In the genomic region with DNA sequence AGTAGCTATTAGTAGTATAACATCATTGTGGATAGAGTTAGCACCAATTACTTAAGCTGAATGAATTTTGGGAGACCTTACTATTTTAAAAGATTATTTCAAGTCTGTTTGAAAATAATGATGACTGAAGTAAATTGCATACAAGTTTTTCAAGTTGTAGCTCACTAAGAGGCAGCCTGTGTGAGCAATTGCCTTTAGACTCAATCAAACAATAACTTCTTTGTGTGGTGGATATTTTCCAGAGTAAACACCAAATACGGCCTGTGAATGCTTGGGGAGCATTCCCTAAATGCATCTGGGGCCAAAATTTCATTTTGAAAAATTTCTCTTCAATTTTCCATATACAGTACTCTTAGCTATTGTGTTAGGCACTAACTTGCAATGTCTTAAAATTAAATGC, we compare ENCODE assay signal across 15 cellular contexts. TPM values are rescaled to one million over a fixed set of nuclear protein-coding genes. Genes with fewer than 3 reads are reported as not detected.
DNase-seq lines count a peak whose midpoint lies in the region; ATAC-seq and TF ChIP-seq lines count a peak whose summit lies in the region.
"Had no signal": no experiment of that assay in that cellular context is flagged by ENCODE, and none has a peak within 500 bp of the region (broad histone marks: within the 10 kb centered on the region; RNA-seq: fewer than 3 reads in every experiment).

No MANE protein-coding gene starts in this region.

- no peak for TF ChIP-seq POLR2A in erythroblast (IDR thresholded peaks at IDR 0.05; ENCODE audit: low read length)

- in situ Hi-C loops in SK-MEL-5 (cut with HindIII; ENCODE audit: low pct_unique_long_range_greater_than_20kb, low sequenced_read_pairs), result no loop called here

- no peak overlapping the region for H3K27ac Mint-ChIP-seq in activated naive CD8-positive, alpha-beta T cell treated with anti-CD3 and anti-CD28 coated beads for 36 hours
- H3K27ac Mint-ChIP-seq: CD8-positive, alpha-beta memory T cell had no signal

- H3K9me3 Mint-ChIP-seq in activated naive CD8-positive, alpha-beta T cell treated with anti-CD3 and anti-CD28 coated beads for 36 hours, result no peaks in the 10 kb centered on the region
- H3K9me3 Mint-ChIP-seq: CD8-positive, alpha-beta memory T cell had no signal

- peak; percentile 68 for ATAC-seq in esophagus mucosa
- ATAC-seq: HCT116 had no signal

- DNase-seq in COLO829 (ENCODE audit: low spot score), result peak; percentile 68
- DNase-seq in SK-MEL-5 (ENCODE audit: low read depth, low spot score), result peak; percentile 13
- peak; percentile 43 for DNase-seq in pons (ENCODE audit: low spot score)
- DNase-seq in activated naive CD8-positive, alpha-beta T cell treated with anti-CD3 and anti-CD28 coated beads for 36 hours, result no peak
- no peak for DNase-seq in NCI-H2081 (lab: John Stamatoyannopoulos, UW)
- no peak for DNase-seq in substantia nigra (lab: John Stamatoyannopoulos, UW)
- DNase-seq in erythroblast (lab: John Stamatoyannopoulos, UW), result no peak
- DNase-seq: 8988T; AML-193; CD8-positive, alpha-beta memory T cell; DMS 273 treated with DMSO at 0.1 percent for 48 hours had no signal

- no peak overlapping the region for H3K4me3 Mint-ChIP-seq in activated naive CD8-positive, alpha-beta T cell treated with anti-CD3 and anti-CD28 coated beads for 36 hours
- H3K4me3 Mint-ChIP-seq: CD8-positive, alpha-beta memory T cell had no signal

- H3K36me3 Mint-ChIP-seq in activated naive CD8-positive, alpha-beta T cell treated with anti-CD3 and anti-CD28 coated beads for 36 hours, result no peaks in the 10 kb centered on the region
- H3K36me3 Mint-ChIP-seq: CD8-positive, alpha-beta memory T cell had no signal

- H3K27ac ChIP-seq in substantia nigra (ENCODE audit: low read depth, low read length, poor library complexity, severe bottlenecking), result no peak overlapping the region
- H3K27ac ChIP-seq: BLaER1 had no signal

- no peaks in the 10 kb centered on the region for H3K4me1 Mint-ChIP-seq in activated naive CD8-positive, alpha-beta T cell treated with anti-CD3 and anti-CD28 coated beads for 36 hours
- H3K4me1 Mint-ChIP-seq: CD8-positive, alpha-beta memory T cell had no signal

- H3K27me3 Mint-ChIP-seq in activated naive CD8-positive, alpha-beta T cell treated with anti-CD3 and anti-CD28 coated beads for 36 hours, result peaks cover 12% of the 10 kb centered on the region

RNA-seq across cellular contexts. Expression of gene SERPINB12, which starts 7.9 kb away (rescaled TPM):
- not detected in 2 replicates for total RNA-seq in SK-MEL-5 (2014; rRNA removed; shearing (Covaris generic))
- not detected in 2 replicates for polyA plus RNA-seq in SK-MEL-5 (2015; cell fraction: cytosol; rRNA removed)
- not detected in 2 replicates for polyA plus RNA-seq in SK-MEL-5 (2015; cell fraction: nucleus; rRNA removed)
- total RNA-seq in esophagus mucosa, result 0.60 TPM
- not detected for total RNA-seq in activated naive CD8-positive, alpha-beta T cell treated with anti-CD3 and anti-CD28 coated beads for 36 hours
- total RNA-seq: CD8-positive, alpha-beta memory T cell; Daoy had no signal
- polyA plus RNA-seq: CD8-positive, alpha-beta memory T cell had no signal

RNA-seq across cellular contexts. Expression of gene SERPINB13, which starts 37.1 kb away (rescaled TPM):
- total RNA-seq in SK-MEL-5 (2014; rRNA removed; shearing (Covaris generic)), result not detected in 2 replicates
- not detected in 2 replicates for polyA plus RNA-seq in SK-MEL-5 (2015; cell fraction: cytosol; rRNA removed)
- not detected in 2 replicates for polyA plus RNA-seq in SK-MEL-5 (2015; cell fraction: nucleus; rRNA removed)
- 281 TPM for total RNA-seq in esophagus mucosa
- total RNA-seq in activated naive CD8-positive, alpha-beta T cell treated with anti-CD3 and anti-CD28 coated beads for 36 hours, result not detected
- total RNA-seq: CD8-positive, alpha-beta memory T cell; Daoy had no signal
- polyA plus RNA-seq: CD8-positive, alpha-beta memory T cell had no signal

Comparison
In these comparisons a context has a peak if more than half of its experiments do, and no peak if none do; other contexts are left out.
1. DNase-seq: peak in COLO829 (single experiment), SK-MEL-5 (single experiment) and pons (single experiment); none in activated naive CD8-positive, alpha-beta T cell treated with anti-CD3 and anti-CD28 coated beads for 36 hours (single experiment), NCI-H2081 (0 of 2), substantia nigra (0 of 49) and erythroblast (0 of 2).
2. RNA of gene SERPINB13, which starts 37.1 kb away (total RNA-seq): 281 TPM in esophagus mucosa (single experiment); not detected in SK-MEL-5 and not detected in activated naive CD8-positive, alpha-beta T cell treated with anti-CD3 and anti-CD28 coated beads for 36 hours; every median in the first group is over 100 times any median in the second.